Comparison of ENCODE assay signal across 26 cellular contexts in the genomic region with DNA sequence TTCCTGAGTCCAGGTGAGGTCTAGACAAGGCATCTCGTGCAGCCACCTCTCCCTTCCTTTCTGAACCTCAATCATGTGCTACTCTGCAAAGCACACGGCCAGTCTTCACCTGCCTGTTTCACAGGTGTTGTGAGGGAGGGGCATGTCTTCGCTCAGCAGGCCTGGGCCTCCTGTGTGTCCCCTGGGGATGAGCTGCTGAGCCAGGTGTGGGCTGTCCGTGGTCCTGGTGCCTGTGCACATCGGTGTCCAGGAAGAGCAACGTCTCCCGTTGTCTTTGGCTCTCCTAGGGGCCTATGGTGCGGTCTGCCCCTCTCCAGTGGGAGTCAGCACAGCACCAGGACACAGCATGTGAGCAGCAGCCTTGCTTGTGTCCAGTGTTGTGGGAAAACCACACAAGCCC. TPM values are rescaled to one million over a fixed set of nuclear protein-coding genes. Genes with fewer than 3 reads are reported as not detected.
A peak's percentile ranks its signal among the peaks of the same experiment; 100 is the strongest.
DNase-seq lines count a peak whose midpoint lies in the region; ATAC-seq and TF ChIP-seq lines count a peak whose summit lies in the region.
"Had no signal": no experiment of that assay in that cellular context is flagged by ENCODE, and none has a peak within 500 bp of the region (broad histone marks: within the 10 kb centered on the region; RNA-seq: fewer than 3 reads in every experiment).

No MANE protein-coding gene starts in this region.

- H3K27ac Mint-ChIP-seq in CD8-positive, alpha-beta T cell, result no peak overlapping the region
- H3K27ac Mint-ChIP-seq: activated T-cell treated with anti-CD3 and anti-CD28 coated beads, Interleukin-2, amount 50 U/mL, for 72 hours; IgD-negative memory B cell; T-helper 1 cell treated with Interleukin-12 subunit alpha and Interleukin-12 subunit beta and Interleukin-4 antibody, amounts not matched to agents 30 μg/mL and 1 μg/mL, for 36 hours had no signal

- H3K36me3 Mint-ChIP-seq in CD8-positive, alpha-beta T cell, result no peaks in the 10 kb centered on the region
- H3K36me3 Mint-ChIP-seq: IgD-negative memory B cell had no signal

- CTCF ChIA-PET in RWPE1 (lab: Yijun Ruan, JAX), result no interaction called here
- CTCF ChIA-PET in CD8-positive, alpha-beta T cell (lab: Charles Lee), result interaction anchor here (1.9 to 2.4 kb wide), 2 partner anchors 20 to 55 kb away, joined by 4 to 5 read pairs; no protein-coding TSS in a partner anchor

- intact Hi-C loops in CD8-positive, alpha-beta T cell (cut with DNase I, micrococcal nuclease), result loop anchor here in 1 of 2 experiments (5.0 kb wide), 1 partner anchor 704 kb away; no protein-coding TSS in a partner anchor

- no peak for ATAC-seq in CD8-positive, alpha-beta T cell
- ATAC-seq: activated T-cell treated with anti-CD3 and anti-CD28 coated beads, Interleukin-2, amount 50 U/mL, for 72 hours; body of pancreas; esophagus mucosa; heart left ventricle; right cardiac atrium had no signal

- no peak for TF ChIP-seq RAD21 in Ishikawa (IDR thresholded peaks at IDR 0.05; ENCODE audit: low read depth)

- no peak for TF ChIP-seq EP300 in Ishikawa (IDR thresholded peaks at IDR 0.05; ENCODE audit: borderline replicate concordance)

- H3K4me1 Mint-ChIP-seq in CD8-positive, alpha-beta T cell (ENCODE audit: low read depth), result no peaks in the 10 kb centered on the region

- H3K9me3 ChIP-seq in osteoblast (ENCODE audit: low read depth, low read length), result no peaks in the 10 kb centered on the region
- H3K9me3 ChIP-seq in CD8-positive, alpha-beta T cell (ENCODE audit: low read length), result no peaks in the 10 kb centered on the region
- H3K9me3 ChIP-seq: adrenal gland, body of pancreas, neutrophil, SK-N-SH, stomach had no signal

- H3K4me3 ChIP-seq in osteoblast (ENCODE audit: insufficient read depth, low read length), result no peak overlapping the region
- H3K4me3 ChIP-seq in CD8-positive, alpha-beta T cell (ENCODE audit: low read depth, low read length), result no peak overlapping the region
- H3K4me3 ChIP-seq: adrenal gland, body of pancreas, heart left ventricle, stomach had no signal

- DNase-seq in RWPE1 (ENCODE audit: low spot score) (no peak), osteoblast (ENCODE audit: insufficient read length, low spot score, missing footprints) (peak; percentile 68), hippocampal formation (lab: John Stamatoyannopoulos, UW) (no peak)
- DNase-seq in effector CD8-positive, alpha-beta T cell (lab: John Stamatoyannopoulos, UW), result no peak
- DNase-seq in CD8-positive, alpha-beta T cell, result no peak
- DNase-seq: activated CD4-positive, alpha-beta T cell treated with anti-CD3 and anti-CD28 coated beads, Interleukin-2, amount 50 U/mL, for 48 hours; activated CD4-positive, CD25-positive, alpha-beta regulatory T cell treated with anti-CD3 and anti-CD28 coated beads, Interleukin-2, amount 50 U/mL, for 72 hours; activated naive CD4-positive, alpha-beta T cell treated with Interleukin-2 at 50 U/mL for 16 hours; activated T-cell treated with anti-CD3 and anti-CD28 coated beads, Interleukin-2, amount 50 U/mL, for 72 hours; adrenal gland; body of pancreas; C1 segment of cervical spinal cord; dermis blood vessel endothelial cell; NCI-H1930; NCI-H446 treated with DMSO at 0.1 percent for 48 hours; NK-92 treated with Interleukin-12 subunit alpha and Interleukin-12 subunit beta, amount 100 ng/mL, for 24 hours; right cardiac atrium; SK-N-SH; stomach had no signal

- TF ChIP-seq CTCF in C4-2B (conservative IDR thresholded peaks at IDR 0.05) (no peak), RWPE1 (conservative IDR thresholded peaks at IDR 0.05; ENCODE audit: low read depth) (no peak), osteoblast (IDR thresholded peaks at IDR 0.05; ENCODE audit: extremely low read depth, low read depth, low read length) (no peak)
- TF ChIP-seq CTCF in CD8-positive, alpha-beta T cell (IDR thresholded peaks at IDR 0.05), result no peak

- no peaks in the 10 kb centered on the region for H3K79me2 ChIP-seq in osteoblast (ENCODE audit: insufficient read depth, low read length)

- peaks cover 6% of the 10 kb centered on the region for H3K9me3 Mint-ChIP-seq in CD8-positive, alpha-beta T cell
- H3K9me3 Mint-ChIP-seq: T-helper 1 cell treated with Interleukin-12 subunit alpha and Interleukin-12 subunit beta and Interleukin-4 antibody, amounts not matched to agents 30 μg/mL and 1 μg/mL, for 36 hours had no signal

- H3K27me3 ChIP-seq in osteoblast (ENCODE audit: insufficient read depth, low read length), result no peaks in the 10 kb centered on the region
- H3K27me3 ChIP-seq in CD8-positive, alpha-beta T cell (ENCODE audit: insufficient read depth, low read length), result no peaks in the 10 kb centered on the region
- H3K27me3 ChIP-seq: adrenal gland, body of pancreas, heart left ventricle, neutrophil, stomach had no signal

- no peaks in the 10 kb centered on the region for H4K20me1 ChIP-seq in osteoblast (ENCODE audit: insufficient read depth, low read length)

- no peaks in the 10 kb centered on the region for H3K27me3 Mint-ChIP-seq in CD8-positive, alpha-beta T cell (ENCODE audit: low read depth)

- H2AFZ ChIP-seq in osteoblast (ENCODE audit: low read length), result no peak overlapping the region

- no peak overlapping the region for H3K4me2 ChIP-seq in osteoblast (ENCODE audit: insufficient read depth, low read length)
- H3K4me2 ChIP-seq: SK-N-SH had no signal

- H3K36me3 ChIP-seq in osteoblast (ENCODE audit: insufficient read depth, low read length), result no peaks in the 10 kb centered on the region
- no peaks in the 10 kb centered on the region for H3K36me3 ChIP-seq in CD8-positive, alpha-beta T cell (ENCODE audit: insufficient read depth, low read length)
- H3K36me3 ChIP-seq: adrenal gland, heart left ventricle, neutrophil, stomach had no signal

- no peaks in the 10 kb centered on the region for H3K4me1 ChIP-seq in osteoblast (ENCODE audit: insufficient read depth, low read length)
- H3K4me1 ChIP-seq in CD8-positive, alpha-beta T cell (ENCODE audit: insufficient read depth, low read length), result no peaks in the 10 kb centered on the region
- H3K4me1 ChIP-seq: adrenal gland, heart left ventricle, stomach had no signal

- H3K4me3 Mint-ChIP-seq in CD8-positive, alpha-beta T cell, result no peak overlapping the region
- H3K4me3 Mint-ChIP-seq: activated T-cell treated with anti-CD3 and anti-CD28 coated beads, Interleukin-2, amount 50 U/mL, for 72 hours; IgD-negative memory B cell; T-helper 1 cell treated with Interleukin-12 subunit alpha and Interleukin-12 subunit beta and Interleukin-4 antibody, amounts not matched to agents 30 μg/mL and 1 μg/mL, for 36 hours had no signal

- H3K27ac ChIP-seq in C4-2B (peak overlapping the region; percentile 66; the same call in 1 of the 2 replicates), RWPE1 (peak overlapping the region; percentile 51), osteoblast (ENCODE audit: low read depth, low read length) (no peak overlapping the region)
- H3K27ac ChIP-seq in CD8-positive, alpha-beta T cell (ENCODE audit: low read depth, low read length), result no peak overlapping the region
- H3K27ac ChIP-seq: adrenal gland, body of pancreas, heart left ventricle, neutrophil, stomach had no signal

- POLR2A ChIA-PET in RWPE1 (lab: Yijun Ruan, JAX; ENCODE audit: low non-redundant PET), result no interaction called here
- POLR2A ChIA-PET in CD8-positive, alpha-beta T cell (lab: Charles Lee), result interaction anchor here (0.8 kb wide), 1 partner anchor 20 kb away, joined by 3 read pairs; no protein-coding TSS in a partner anchor

TF ChIP-seq in Ishikawa, 13 proteins besides CTCF, POLR2A, EP300 and RAD21:
- no peak for TF ChIP-seq CREB1 (IDR thresholded peaks at IDR 0.05; ENCODE audit: low read depth)
- TF ChIP-seq REST (IDR thresholded peaks at IDR 0.05; ENCODE audit: low read depth), result peak; percentile 60

RNA-seq across cellular contexts. Expression of gene ARHGEF4, which starts 16.7 kb away (rescaled TPM):
- total RNA-seq in osteoblast, result 3.6 and 7.7 TPM in 2 replicates
- 1 to 10 TPM; 4.6 to 5.5 TPM for total RNA-seq in CD8-positive, alpha-beta T cell

Comparison
In these comparisons a context has a peak if more than half of its experiments do, and no peak if none do; other contexts are left out.
1. H3K27ac ChIP-seq: peak in C4-2B (single experiment) and RWPE1 (single experiment); none in osteoblast (single experiment) and CD8-positive, alpha-beta T cell (single experiment).